Comparison of ENCODE assay signal across 10 cellular contexts in genomic region chr11:10310301-10310841, GRCh38. TPM values are rescaled to one million over a fixed set of nuclear protein-coding genes. Genes with fewer than 3 reads are reported as not detected.
DNase-seq lines count a peak whose midpoint lies in the region; ATAC-seq and TF ChIP-seq lines count a peak whose summit lies in the region.
"Had no signal": no experiment of that assay in that cellular context is flagged by ENCODE, and none has a peak within 500 bp of the region (broad histone marks: within the 10 kb centered on the region; RNA-seq: fewer than 3 reads in every experiment).

No MANE protein-coding gene starts in this region.

- H4K12ac ChIP-seq in trophoblast cell (ENCODE audit: low read depth, low read length): no peak overlapping the region

- no peak overlapping the region for H4K91ac ChIP-seq in trophoblast cell (ENCODE audit: low read depth, low read length)

- peaks cover 5 to 7% of the 10 kb centered on the region in 2 experiments for H3K4me1 ChIP-seq in trophoblast cell (ENCODE audit: control insufficient read depth in 1 of 2, insufficient read depth in 2 of 2, low read length in 2 of 2)

- no peak overlapping the region for H3K18ac ChIP-seq in trophoblast cell (ENCODE audit: low read length)

- no peak overlapping the region for H2BK12ac ChIP-seq in trophoblast cell (ENCODE audit: low read length)

- H2AK5ac ChIP-seq in trophoblast cell (ENCODE audit: low read length): no peak overlapping the region

- no peak overlapping the region for H3K23ac ChIP-seq in trophoblast cell (ENCODE audit: low read length)

- no peak overlapping the region for H3K27ac ChIP-seq in trophoblast cell (ENCODE audit: low read depth, low read length)

- H3K9ac ChIP-seq in trophoblast cell (ENCODE audit: low read length): no peak overlapping the region

- no peak overlapping the region for H2BK5ac ChIP-seq in trophoblast cell (ENCODE audit: low read depth, low read length, poor library complexity)

- ATAC-seq in HG03095 (IDR thresholded peaks at IDR 0.05; ENCODE audit: unreplicated experiment): peak; percentile 22
- ATAC-seq in GM21390 (IDR thresholded peaks at IDR 0.05; ENCODE audit: unreplicated experiment): no peak
- ATAC-seq in GM19023 (IDR thresholded peaks at IDR 0.05; ENCODE audit: unreplicated experiment): no peak
- ATAC-seq in GM18505 (IDR thresholded peaks at IDR 0.05; ENCODE audit: unreplicated experiment): no peak

- no peaks in the 10 kb centered on the region for H3K9me3 ChIP-seq in trophoblast cell (ENCODE audit: insufficient read depth, low read depth, low read length)

- H2BK120ac ChIP-seq in trophoblast cell (ENCODE audit: insufficient read depth, low read length, poor library complexity): no peak overlapping the region

- H3K4me3 ChIP-seq in cardiac fibroblast (replicated peaks in 1 of 2; ENCODE audit: low read depth in 2 of 2, low read length in 2 of 2) (no peak overlapping the region), trophoblast cell (ENCODE audit: low read depth, low read length) (no peak overlapping the region)

- no peak overlapping the region for H2AFZ ChIP-seq in trophoblast cell (ENCODE audit: insufficient read depth, low read length, poor library complexity)

- no peak for TF ChIP-seq POLR2A in GM18505 (IDR thresholded peaks at IDR 0.05; ENCODE audit: borderline replicate concordance, extremely low read depth, insufficient read depth, insufficient read length)

- DNase-seq in GM10248 (ENCODE audit: extremely low spot score): peak; percentile 28
- peak; percentile 41 to 74 for DNase-seq in cardiac fibroblast (ENCODE audit: low read depth in 2 of 2)
- DNase-seq in trophoblast cell: peak; percentile 35 to 70
- DNase-seq in occipital lobe (lab: John Stamatoyannopoulos, UW): no peak
- DNase-seq: activated T-cell treated with anti-CD3 and anti-CD28 coated beads for 4 hours, NCI-H1092 treated with DMSO at 0.1 percent for 48 hours had no signal

- CTCF ChIA-PET in GM10248 (lab: Yijun Ruan, JAX): interaction anchor here (0.7 to 9.6 kb wide), 15 partner anchors 8 to 697 kb away, joined by 3 to 68 read pairs (median 5); no protein-coding TSS in a partner anchor

- no peaks in the 10 kb centered on the region for H3K27me3 ChIP-seq in trophoblast cell (ENCODE audit: insufficient read depth, low read length)

- POLR2A ChIA-PET in GM10248 (lab: Yijun Ruan, JAX): interaction anchor here (1.5 kb wide), 1 partner anchor 8 kb away, joined by 4 read pairs; no protein-coding TSS in a partner anchor

- no peak overlapping the region for H3K4me2 ChIP-seq in trophoblast cell (ENCODE audit: low read length)

- no peak overlapping the region for H3K4ac ChIP-seq in trophoblast cell (ENCODE audit: low read depth, low read length)

- no peaks in the 10 kb centered on the region for H3K36me3 ChIP-seq in trophoblast cell (ENCODE audit: control insufficient read depth in 1 of 2, insufficient read depth in 2 of 2, low read length in 2 of 2)

- no peak overlapping the region for H3K14ac ChIP-seq in trophoblast cell (ENCODE audit: low read length)

- H4K8ac ChIP-seq in trophoblast cell (ENCODE audit: low read depth, low read length): no peak overlapping the region

- peaks cover 16% of the 10 kb centered on the region for H3K79me2 ChIP-seq in trophoblast cell (ENCODE audit: control insufficient read depth, insufficient read depth, low read length, poor library complexity)

- H3K79me1 ChIP-seq in trophoblast cell (ENCODE audit: low read length): peaks cover 21% of the 10 kb centered on the region

- TF ChIP-seq CTCF in GM10248 (IDR thresholded peaks at IDR 0.05; ENCODE audit: control extremely low read depth, extremely low read depth, low read depth, missing control alignments): no peak
- TF ChIP-seq CTCF in cardiac fibroblast (IDR thresholded peaks at IDR 0.05; ENCODE audit: low read depth, low read length): no peak

- no CpG with 5 or more reads among the region's 3 CpGs for WGBS in trophoblast cell (ENCODE audit: extremely low coverage, insufficient coverage, insufficient read length)

RNA-seq across cellular contexts. Expression of gene ADM, which starts 5.5 kb away (rescaled TPM):
- 101 and 108 TPM in 2 replicates for polyA plus RNA-seq in trophoblast cell (2013)
- 14.7 TPM for total RNA-seq in occipital lobe

RNA-seq across cellular contexts. Expression of gene SBF2, which starts 16.4 kb away (rescaled TPM):
- polyA plus RNA-seq in trophoblast cell (2013): 14.4 and 15.1 TPM in 2 replicates
- total RNA-seq in occipital lobe: 132 TPM
